ENCODE assay signal across 8 cellular contexts in genomic region chr1:206590025-206590834, GRCh38. TPM values are rescaled to one million over a fixed set of nuclear protein-coding genes. Genes with fewer than 3 reads are reported as not detected.
DNase-seq lines count a peak whose midpoint lies in the region; ATAC-seq, FAIRE-seq and TF ChIP-seq lines count a peak whose summit lies in the region.

No MANE protein-coding gene starts in this region.

- ATAC-seq in HG03095 (IDR thresholded peaks at IDR 0.05; ENCODE audit: unreplicated experiment) (peak; percentile 60), HG03457 (IDR thresholded peaks at IDR 0.05; ENCODE audit: unreplicated experiment) (no peak)

- DNase-seq in GM12892 (ENCODE audit: insufficient read length) (no peak), fibroblast of pulmonary artery (ENCODE audit: low read depth) (peak; percentile 35), stromal cell of bone marrow (ENCODE audit: low read depth) (peak; percentile 66), lower leg skin (ENCODE audit: low spot score in 2 of 2) (no peak), NCI-H526 treated with DMSO at 0.1 percent for 48 hours (lab: John Stamatoyannopoulos, UW) (no peak)
- DNase-seq in activated CD4-positive, alpha-beta T cell treated with anti-CD3 and anti-CD28 coated beads, Interleukin-2, amount 50 U/mL, for 4 hours = peak; percentile 55 to 63

- FAIRE-seq in GM12892 (lab: Jason Lieb, UNC) = peak; percentile 64

- 50 to 54% methylated on average over 8 of the region's 8 CpGs for WGBS in lower leg skin, 2 donors

- TF ChIP-seq CTCF in fibroblast of pulmonary artery (IDR thresholded peaks at IDR 0.05; ENCODE audit: low read length, missing control alignments) (peak; percentile 33), lower leg skin (IDR thresholded peaks at IDR 0.05) (no peak)

- no peak overlapping the region for H3K4me3 ChIP-seq in fibroblast of pulmonary artery (replicated peaks; ENCODE audit: low read depth, low read length)
- H3K4me3 ChIP-seq in lower leg skin (ENCODE audit: low read depth, poor library complexity, severe bottlenecking) = no peak overlapping the region

- intact Hi-C loops in lower leg skin (cut with DNase I; ENCODE audit: low total_unique reads) = no loop called here

- TF ChIP-seq POLR2A in GM12892 (IDR thresholded peaks at IDR 0.05; ENCODE audit: low read depth, low read length) (no peak), lower leg skin (IDR thresholded peaks at IDR 0.05) (no peak)

RNA-seq across cellular contexts. Expression of gene EIF2D, which starts 22.0 kb away (rescaled TPM):
- polyA plus RNA-seq in GM12892 (2012; ENCODE audit: missing spikeins) = 81.9 TPM
- 10 to 100 TPM; 39.7 to 57.3 (median 53.1) TPM for total RNA-seq in lower leg skin

RNA-seq across cellular contexts. Expression of gene DYRK3, which starts 45.1 kb away (rescaled TPM):
- 6.0 TPM for polyA plus RNA-seq in GM12892 (2012; ENCODE audit: missing spikeins)
- total RNA-seq in lower leg skin = 1 to 10 TPM; 1.4 to 4.7 (median 3.2) TPM

Comparison
In these comparisons a context has a peak if more than half of its experiments do, and no peak if none do; other contexts are left out.
1. DNase-seq: peak in activated CD4-positive, alpha-beta T cell treated with anti-CD3 and anti-CD28 coated beads, Interleukin-2, amount 50 U/mL, for 4 hours (2 of 2), fibroblast of pulmonary artery (single experiment) and stromal cell of bone marrow (single experiment); none in GM12892 (single experiment), lower leg skin (0 of 2) and NCI-H526 treated with DMSO at 0.1 percent for 48 hours (single experiment).